ENCODE assay signal across 29 cellular contexts in the genomic region with DNA sequence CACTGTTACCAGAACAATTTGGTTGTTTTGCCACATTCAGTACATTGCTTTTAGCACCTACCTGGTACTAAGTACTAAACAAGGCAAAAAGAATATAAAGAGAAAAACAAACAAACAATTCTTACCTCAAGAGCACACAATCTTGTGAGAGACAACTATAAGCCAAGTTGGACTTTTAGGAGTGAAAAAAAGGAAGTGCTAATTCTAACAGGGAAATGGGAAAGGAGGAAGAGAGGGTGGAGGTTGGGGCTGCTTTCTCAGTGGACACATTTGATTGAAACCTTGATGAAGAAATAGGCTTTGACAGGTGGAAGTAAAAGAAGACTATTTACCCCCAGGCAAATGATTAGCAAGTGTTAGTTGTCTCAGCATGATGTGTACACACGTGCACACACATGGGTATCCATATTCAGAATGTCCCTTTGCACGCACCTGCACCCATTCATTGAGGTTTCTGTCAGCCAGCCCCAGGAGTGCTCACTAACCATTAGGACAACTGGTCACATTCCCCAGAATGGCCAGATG.
A peak's percentile ranks its signal among the peaks of the same experiment; 100 is the strongest.
DNase-seq lines count a peak whose midpoint lies in the region; ATAC-seq, FAIRE-seq and TF ChIP-seq lines count a peak whose summit lies in the region.
"Had no signal": no experiment of that assay in that cellular context is flagged by ENCODE, and none has a peak within 500 bp of the region (broad histone marks: within the 10 kb centered on the region; RNA-seq: fewer than 3 reads in every experiment).

No MANE protein-coding gene starts in this region.

- no peak overlapping the region for H2AFZ ChIP-seq in K562 (ENCODE audit: low read depth, low read length)

- intact Hi-C loops in K562 (cut with micrococcal nuclease), result no loop called here
- intact Hi-C loops in vagina (cut with DNase I), result no loop called here

- H3K4me2 ChIP-seq in K562 (ENCODE audit: insufficient read depth, low read length), result no peak overlapping the region

- H3K79me2 ChIP-seq in K562 (ENCODE audit: control insufficient read depth, insufficient read depth, low read length), result no peaks in the 10 kb centered on the region

- DNase-seq in NCI-H146 (lab: John Stamatoyannopoulos, UW), result peak; percentile 77
- DNase-seq in K562 (ENCODE audit: extremely low read depth in 1 of 4, low spot score in 3 of 4), result no peak
- DNase-seq in foreskin keratinocyte, result peak in 1 of 2 donors; percentile 70
- no peak for DNase-seq in vagina (ENCODE audit: extremely low spot score in 2 of 2)
- no peak for DNase-seq in natural killer cell treated with Interleukin-12 subunit alpha and Interleukin-12 subunit beta and Interleukin-15 and Interleukin-18, amount 100 ng/mL, for 72 hours (ENCODE audit: low spot score)
- DNase-seq in nucleus accumbens (lab: John Stamatoyannopoulos, UW), result no peak
- no peak for DNase-seq in progenitor cell of endocrine pancreas (ENCODE audit: low spot score, unreplicated experiment)
- DNase-seq: activated CD4-positive, alpha-beta T cell treated with anti-CD3 and anti-CD28 coated beads, Interleukin-2, amount 50 U/mL, for 48 hours; activated CD4-positive, CD25-positive, alpha-beta regulatory T cell treated with anti-CD3 and anti-CD28 coated beads, Interleukin-2, amount 50 U/mL, for 72 hours; activated naive CD4-positive, alpha-beta T cell; C1 segment of cervical spinal cord; cerebellar nuclear complex; DMS79; dorsolateral prefrontal cortex; H9; immature natural killer cell; NCI-H187 treated with DMSO at 0.1 percent for 48 hours; NCI-H2171 treated with DMSO at 0.1 percent for 48 hours; NCI-H524 treated with DMSO at 0.1 percent for 48 hours; SIG-M5; sigmoid colon; stimulated activated CD4-positive, alpha-beta T cell treated with anti-CD3 and anti-CD28 coated beads, Interleukin-4, amount 100 ng/mL, for 24 hours; tibial artery had no signal

- no peak for TF ChIP-seq RAD21 in K562 (CRISPR knock-in tag; conservative IDR thresholded peaks at IDR 0.05 in 1 of 2, IDR thresholded peaks at IDR 0.05 in 1 of 2)

- 0% methylated on average over 2 of the region's 2 CpGs for WGBS in K562 (ENCODE audit: insufficient coverage, low coverage, missing lambda C conversion rate)

- TF ChIP-seq EP300 in K562 (IDR thresholded peaks at IDR 0.05; ENCODE audit: low read length), result no peak

- no peak for TF ChIP-seq POLR2A in K562 (conservative IDR thresholded peaks at IDR 0.05)
- no peak for TF ChIP-seq POLR2A in vagina (IDR thresholded peaks at IDR 0.05)

- H3K4me1 ChIP-seq in K562 (replicated peaks in 1 of 2; ENCODE audit: control insufficient read depth in 2 of 2, insufficient read depth in 2 of 2, low read length in 2 of 2) (no peaks in the 10 kb centered on the region), foreskin keratinocyte (peaks cover 47% of the 10 kb centered on the region), vagina (peaks cover 40% of the 10 kb centered on the region)

- no peak overlapping the region for H3K4me3 ChIP-seq in K562
- no peak overlapping the region for H3K4me3 ChIP-seq in vagina
- H3K4me3 ChIP-seq: body of pancreas, dorsolateral prefrontal cortex, left lung, sigmoid colon, tibial artery had no signal

- no peak overlapping the region for H3K27ac Mint-ChIP-seq in natural killer cell treated with Interleukin-12 subunit alpha and Interleukin-12 subunit beta and Interleukin-15 and Interleukin-18, amount 100 ng/mL, for 72 hours
- H3K27ac Mint-ChIP-seq in progenitor cell of endocrine pancreas, result no peak overlapping the region
- H3K27ac Mint-ChIP-seq: H9, immature natural killer cell had no signal

- H4K20me1 ChIP-seq in K562 (replicated peaks; ENCODE audit: control insufficient read depth, insufficient read depth, low read length), result no peaks in the 10 kb centered on the region

- H3K4me3 Mint-ChIP-seq in natural killer cell treated with Interleukin-12 subunit alpha and Interleukin-12 subunit beta and Interleukin-15 and Interleukin-18, amount 100 ng/mL, for 72 hours, result no peak overlapping the region
- no peak overlapping the region for H3K4me3 Mint-ChIP-seq in progenitor cell of endocrine pancreas (ENCODE audit: low read depth)
- H3K4me3 Mint-ChIP-seq: H9, immature natural killer cell had no signal

- TF ChIP-seq CTCF in K562 (IDR thresholded peaks at IDR 0.05 in 2 of 3, conservative IDR thresholded peaks at IDR 0.05 in 1 of 3; ENCODE audit: insufficient read depth in 2 of 3, low read depth in 1 of 3, low read length in 3 of 3) (no peak), foreskin keratinocyte (conservative IDR thresholded peaks at IDR 0.05) (no peak), vagina (IDR thresholded peaks at IDR 0.05) (no peak), progenitor cell of endocrine pancreas (IDR thresholded peaks at IDR 0.05; ENCODE audit: unreplicated experiment) (no peak)

- H3K9me1 ChIP-seq in K562 (ENCODE audit: control insufficient read depth, insufficient read depth, low read length), result no peaks in the 10 kb centered on the region

- H3K9ac ChIP-seq in K562 (ENCODE audit: insufficient read depth in 1 of 2, low read depth in 2 of 2, low read length in 2 of 2), result no peak overlapping the region

- H3K27me3 ChIP-seq in K562 (ENCODE audit: control insufficient read depth in 2 of 2, insufficient read depth in 2 of 2, low read length in 2 of 2), result peaks cover 0 to 4% of the 10 kb centered on the region in 2 experiments; a peak in 1 of 5 replicates
- H3K27me3 ChIP-seq in foreskin keratinocyte, result no peaks in the 10 kb centered on the region
- no peaks in the 10 kb centered on the region for H3K27me3 ChIP-seq in vagina
- H3K27me3 ChIP-seq: body of pancreas, dorsolateral prefrontal cortex, left lung, neutrophil, sigmoid colon, tibial artery had no signal

- no peaks in the 10 kb centered on the region for H3K27me3 Mint-ChIP-seq in natural killer cell treated with Interleukin-12 subunit alpha and Interleukin-12 subunit beta and Interleukin-15 and Interleukin-18, amount 100 ng/mL, for 72 hours
- H3K27me3 Mint-ChIP-seq in progenitor cell of endocrine pancreas, result peaks cover 76% of the 10 kb centered on the region

- no peak for FAIRE-seq in K562 (lab: Jason Lieb, UNC)
- FAIRE-seq: endometrium, G401.6 had no signal

- no peaks in the 10 kb centered on the region for H3K36me3 ChIP-seq in K562 (ENCODE audit: control insufficient read depth, insufficient read depth, low read length)
- H3K36me3 ChIP-seq in vagina, result no peaks in the 10 kb centered on the region
- H3K36me3 ChIP-seq: left lung, neutrophil, sigmoid colon, tibial artery had no signal

- POLR2A ChIA-PET in K562 (lab: Yijun Ruan, JAX), result interaction anchor here (1.5 kb wide), 1 partner anchor 13 kb away, joined by 6 read pairs; no protein-coding TSS in a partner anchor

- H3K9me3 Mint-ChIP-seq in natural killer cell treated with Interleukin-12 subunit alpha and Interleukin-12 subunit beta and Interleukin-15 and Interleukin-18, amount 100 ng/mL, for 72 hours, result no peaks in the 10 kb centered on the region
- no peaks in the 10 kb centered on the region for H3K9me3 Mint-ChIP-seq in progenitor cell of endocrine pancreas (ENCODE audit: low read depth)
- H3K9me3 Mint-ChIP-seq: H9 had no signal

- H3K9me3 ChIP-seq in K562 (replicated peaks; ENCODE audit: control insufficient read depth, insufficient read depth, low read depth, low read length) (no peaks in the 10 kb centered on the region), vagina (no peaks in the 10 kb centered on the region)
- H3K9me3 ChIP-seq: body of pancreas, left lung, neutrophil, sigmoid colon, tibial artery had no signal

- H3K4me1 Mint-ChIP-seq in natural killer cell treated with Interleukin-12 subunit alpha and Interleukin-12 subunit beta and Interleukin-15 and Interleukin-18, amount 100 ng/mL, for 72 hours (ENCODE audit: low read depth in 2 of 2), result no peaks in the 10 kb centered on the region
- peaks cover 2% of the 10 kb centered on the region for H3K4me1 Mint-ChIP-seq in progenitor cell of endocrine pancreas (ENCODE audit: low read depth)
- H3K4me1 Mint-ChIP-seq: immature natural killer cell had no signal

- no TSS peak for BruUV-seq in K562 (replicated peaks; lab: Mats Ljungman, UMichigan)

- in situ Hi-C loops in K562 (cut with MboI), result no loop called here

- H3K27ac ChIP-seq in K562 (ENCODE audit: extremely low read depth, low read depth, low read length) (no peak overlapping the region), foreskin keratinocyte (peak overlapping the region; percentile 99), vagina (peak overlapping the region; percentile 31)
- H3K27ac ChIP-seq: dorsolateral prefrontal cortex, left lung, neutrophil, sigmoid colon, tibial artery had no signal

- CTCF ChIA-PET in K562 (lab: Yijun Ruan, JAX; ENCODE audit: low intra/inter-chr PET ratio), result no interaction called here

- H3K36me3 Mint-ChIP-seq in natural killer cell treated with Interleukin-12 subunit alpha and Interleukin-12 subunit beta and Interleukin-15 and Interleukin-18, amount 100 ng/mL, for 72 hours, result no peaks in the 10 kb centered on the region
- no peaks in the 10 kb centered on the region for H3K36me3 Mint-ChIP-seq in progenitor cell of endocrine pancreas (ENCODE audit: insufficient read depth)
- H3K36me3 Mint-ChIP-seq: immature natural killer cell had no signal

- ATAC-seq in K562, result no peak
- ATAC-seq in foreskin keratinocyte, result peak; percentile 16
- ATAC-seq in natural killer cell treated with Interleukin-12 subunit alpha and Interleukin-12 subunit beta and Interleukin-15 and Interleukin-18, amount 100 ng/mL, for 72 hours, result no peak
- ATAC-seq: Panc1 had no signal

TF ChIP-seq in K562, 482 proteins besides CTCF, POLR2A, EP300 and RAD21:
- TF ChIP-seq, protein P1, sequence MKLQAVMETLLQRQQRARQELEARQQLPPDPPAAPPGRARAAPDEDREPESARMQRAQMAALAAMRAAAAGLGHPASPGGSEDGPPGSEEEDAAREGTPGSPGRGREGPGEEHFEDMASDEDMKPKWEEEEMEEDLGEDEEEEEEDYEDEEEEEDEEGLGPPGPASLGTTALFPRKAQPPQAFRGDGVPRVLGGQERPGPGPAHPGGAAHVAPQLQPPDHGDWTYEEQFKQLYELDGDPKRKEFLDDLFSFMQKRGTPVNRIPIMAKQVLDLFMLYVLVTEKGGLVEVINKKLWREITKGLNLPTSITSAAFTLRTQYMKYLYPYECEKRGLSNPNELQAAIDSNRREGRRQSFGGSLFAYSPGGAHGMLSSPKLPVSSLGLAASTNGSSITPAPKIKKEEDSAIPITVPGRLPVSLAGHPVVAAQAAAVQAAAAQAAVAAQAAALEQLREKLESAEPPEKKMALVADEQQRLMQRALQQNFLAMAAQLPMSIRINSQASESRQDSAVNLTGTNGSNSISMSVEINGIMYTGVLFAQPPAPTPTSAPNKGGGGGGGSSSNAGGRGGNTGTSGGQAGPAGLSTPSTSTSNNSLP (IDR thresholded peaks at IDR 0.05; ENCODE audit: borderline replicate concordance, low read depth, low read length), result no peak
- TF ChIP-seq SPI1 (IDR thresholded peaks at IDR 0.05; ENCODE audit: borderline replicate concordance, low read depth, low read length), result peak; percentile 58; the same call in 1 of the 2 replicates
- TF ChIP-seq SIX5 (IDR thresholded peaks at IDR 0.05; ENCODE audit: borderline replicate concordance in 1 of 2, insufficient read depth in 1 of 2, low read depth in 1 of 2, low read length in 2 of 2), result no peak
